11 cellular contexts compared by ENCODE assay signal in genomic region chr11:4704054-4704789, GRCh38. TPM values are rescaled to one million over a fixed set of nuclear protein-coding genes. Genes with fewer than 3 reads are reported as not detected.
A peak's percentile ranks its signal among the peaks of the same experiment; 100 is the strongest.
DNase-seq lines count a peak whose midpoint lies in the region; ATAC-seq, FAIRE-seq and TF ChIP-seq lines count a peak whose summit lies in the region.
"Had no signal": no experiment of that assay in that cellular context is flagged by ENCODE, and none has a peak within 500 bp of the region (broad histone marks: within the 10 kb centered on the region; RNA-seq: fewer than 3 reads in every experiment).

MMP26 (plus strand) TSS chr11:4704784.

- ATAC-seq in GM23338, result peak; percentile 92
- ATAC-seq: esophagus mucosa had no signal

- H3K9me3 Mint-ChIP-seq in GM23338, result no peaks in the 10 kb centered on the region
- H3K9me3 Mint-ChIP-seq in activated naive CD4-positive, alpha-beta T cell treated with anti-CD3 and anti-CD28 coated beads, Interleukin-2, amount 10 ng/mL, durations not matched to agents 7 days and 5 days, result no peaks in the 10 kb centered on the region

- no peaks in the 10 kb centered on the region for H3K27me3 Mint-ChIP-seq in GM23338 (ENCODE audit: insufficient read depth, low read depth, poor library complexity)
- no peaks in the 10 kb centered on the region for H3K27me3 Mint-ChIP-seq in activated naive CD4-positive, alpha-beta T cell treated with anti-CD3 and anti-CD28 coated beads, Interleukin-2, amount 10 ng/mL, durations not matched to agents 7 days and 5 days

- H3K4me1 ChIP-seq in GM23338 (ENCODE audit: insufficient read depth), result peaks cover 17% of the 10 kb centered on the region
- peaks cover 34% of the 10 kb centered on the region for H3K4me1 ChIP-seq in MM.1S (ENCODE audit: low read length)
- peaks cover 23% of the 10 kb centered on the region for H3K4me1 ChIP-seq in SJCRH30
- H3K4me1 ChIP-seq in small intestine (ENCODE audit: control insufficient read depth in 2 of 2, insufficient read depth in 1 of 2, low read depth in 1 of 2, low read length in 1 of 2), result no peaks in the 10 kb centered on the region
- H3K4me1 ChIP-seq in trophoblast cell (ENCODE audit: control insufficient read depth in 1 of 2, insufficient read depth in 2 of 2, low read length in 2 of 2), result no peaks in the 10 kb centered on the region

- H3K18ac ChIP-seq in trophoblast cell (ENCODE audit: low read length), result no peak within 1 kb of the TSS

- H3K36me3 Mint-ChIP-seq in GM23338 (ENCODE audit: low read depth), result no peaks in the 10 kb centered on the region
- no peaks in the 10 kb centered on the region for H3K36me3 Mint-ChIP-seq in activated naive CD4-positive, alpha-beta T cell treated with anti-CD3 and anti-CD28 coated beads, Interleukin-2, amount 10 ng/mL, durations not matched to agents 7 days and 5 days

- H4K12ac ChIP-seq in trophoblast cell (ENCODE audit: low read depth, low read length), result no peak within 1 kb of the TSS

- H3K9me2 ChIP-seq in GM23338 (ENCODE audit: insufficient read depth) (no peaks in the 10 kb centered on the region), MM.1S (replicated peaks; ENCODE audit: insufficient read depth, low read length) (no peaks in the 10 kb centered on the region)

- no peaks in the 10 kb centered on the region for H3F3A ChIP-seq in GM23338 (replicated peaks; ENCODE audit: low read depth)
- H3F3A ChIP-seq in MM.1S (ENCODE audit: insufficient read depth, low read length), result peaks cover 12% of the 10 kb centered on the region; the same call in 1 of the 2 replicates

- no peak within 1 kb of the TSS for H3K9ac ChIP-seq in MM.1S (ENCODE audit: low read length)
- H3K9ac ChIP-seq in trophoblast cell (ENCODE audit: low read length), result no peak within 1 kb of the TSS

- H3K9me3 ChIP-seq in MM.1S (replicated peaks; ENCODE audit: insufficient read depth, low read length) (no peaks in the 10 kb centered on the region), SJCRH30 (replicated peaks) (no peaks in the 10 kb centered on the region), small intestine (ENCODE audit: control insufficient read depth, low read depth) (no peaks in the 10 kb centered on the region), trophoblast cell (ENCODE audit: insufficient read depth, low read depth, low read length) (no peaks in the 10 kb centered on the region)

- no peak within 1 kb of the TSS for H4K8ac ChIP-seq in trophoblast cell (ENCODE audit: low read depth, low read length)

- H3K27ac ChIP-seq in GM23338 (ENCODE audit: low read depth), result peak within 1 kb of the TSS; percentile 67
- peak within 1 kb of the TSS; percentile 64; the same call in 1 of the 2 replicates for H3K27ac ChIP-seq in MM.1S (ENCODE audit: low read length)
- H3K27ac ChIP-seq in SJCRH30, result peak within 1 kb of the TSS; percentile 82
- H3K27ac ChIP-seq in small intestine (ENCODE audit: low read depth in 1 of 2, low read length in 1 of 2), result no peak within 1 kb of the TSS
- no peak within 1 kb of the TSS for H3K27ac ChIP-seq in trophoblast cell (ENCODE audit: low read depth, low read length)

- H4K91ac ChIP-seq in trophoblast cell (ENCODE audit: low read depth, low read length), result no peak within 1 kb of the TSS

- H2AK5ac ChIP-seq in trophoblast cell (ENCODE audit: low read length), result no peak within 1 kb of the TSS

- peak within 1 kb of the TSS; percentile 80 for H3K27ac Mint-ChIP-seq in GM23338
- H3K27ac Mint-ChIP-seq in activated naive CD4-positive, alpha-beta T cell treated with anti-CD3 and anti-CD28 coated beads, Interleukin-2, amount 10 ng/mL, durations not matched to agents 7 days and 5 days, result no peak within 1 kb of the TSS

- H3K4me3 ChIP-seq in GM23338 (peak within 1 kb of the TSS; percentile 26; the same call in 1 of the 2 replicates), MM.1S (ENCODE audit: low read length) (no peak within 1 kb of the TSS), SJCRH30 (peak within 1 kb of the TSS; percentile 44), small intestine (ENCODE audit: low read depth in 1 of 2, low read length in 2 of 2) (no peak within 1 kb of the TSS), trophoblast cell (ENCODE audit: low read depth, low read length) (no peak within 1 kb of the TSS)

- H3K23ac ChIP-seq in trophoblast cell (ENCODE audit: low read length), result no peak within 1 kb of the TSS

- WGBS in small intestine, 3 donors, result 14 to 30% (median 20%) methylated on average over 5 of the region's 5 CpGs
- no CpG with 5 or more reads among the region's 5 CpGs for WGBS in trophoblast cell (ENCODE audit: extremely low coverage, insufficient coverage, insufficient read length)

- H3K79me2 ChIP-seq in GM23338 (replicated peaks; ENCODE audit: insufficient read depth), result no peaks in the 10 kb centered on the region
- no peaks in the 10 kb centered on the region for H3K79me2 ChIP-seq in MM.1S (ENCODE audit: low read length)
- no peaks in the 10 kb centered on the region for H3K79me2 ChIP-seq in trophoblast cell (ENCODE audit: control insufficient read depth, insufficient read depth, low read length, poor library complexity)

- H3K4me3 Mint-ChIP-seq in GM23338, result peak within 1 kb of the TSS; percentile 50
- H3K4me3 Mint-ChIP-seq in activated naive CD4-positive, alpha-beta T cell treated with anti-CD3 and anti-CD28 coated beads, Interleukin-2, amount 10 ng/mL, durations not matched to agents 7 days and 5 days, result no peak within 1 kb of the TSS

- no peaks in the 10 kb centered on the region for H3K79me1 ChIP-seq in trophoblast cell (ENCODE audit: low read length)

- H3K4me1 Mint-ChIP-seq in GM23338, result peaks cover 25% of the 10 kb centered on the region; the same call in 2 of the 3 replicates
- no peaks in the 10 kb centered on the region for H3K4me1 Mint-ChIP-seq in activated naive CD4-positive, alpha-beta T cell treated with anti-CD3 and anti-CD28 coated beads, Interleukin-2, amount 10 ng/mL, durations not matched to agents 7 days and 5 days

- H3K27me3 ChIP-seq in GM23338 (ENCODE audit: insufficient read depth) (no peaks in the 10 kb centered on the region), MM.1S (replicated peaks; ENCODE audit: insufficient read depth, low read length) (no peaks in the 10 kb centered on the region), SJCRH30 (no peaks in the 10 kb centered on the region), small intestine (ENCODE audit: control insufficient read depth in 2 of 2, insufficient read depth in 2 of 2, low read length in 2 of 2) (no peaks in the 10 kb centered on the region), trophoblast cell (ENCODE audit: insufficient read depth, low read length) (no peaks in the 10 kb centered on the region)

- CTCF ChIA-PET in activated naive CD4-positive, alpha-beta T cell treated with anti-CD3 and anti-CD28 coated beads, Interleukin-2, amount 10 ng/mL, durations not matched to agents 7 days and 5 days (lab: Charles Lee), result no interaction called here

- TF ChIP-seq CTCF in GM23338 (conservative IDR thresholded peaks at IDR 0.05; ENCODE audit: low read depth in 2 of 2) (no peak), MM.1S (IDR thresholded peaks at IDR 0.05; ENCODE audit: low read length) (no peak), GM10266 (IDR thresholded peaks at IDR 0.05; ENCODE audit: control insufficient read depth, insufficient read depth, low read depth, missing control alignments) (no peak)

- H2AFZ ChIP-seq in GM23338 (peak within 1 kb of the TSS; percentile 88), MM.1S (ENCODE audit: low read length) (peak within 1 kb of the TSS; percentile 36), trophoblast cell (ENCODE audit: insufficient read depth, low read length, poor library complexity) (no peak within 1 kb of the TSS)

- H4K20me1 ChIP-seq in GM23338 (replicated peaks; ENCODE audit: insufficient read depth), result no peaks in the 10 kb centered on the region
- no peaks in the 10 kb centered on the region for H4K20me1 ChIP-seq in MM.1S (ENCODE audit: insufficient read depth, low read length)

- no peak within 1 kb of the TSS for H2BK12ac ChIP-seq in trophoblast cell (ENCODE audit: low read length)

- H3K4me2 ChIP-seq in GM23338 (peak within 1 kb of the TSS; percentile 64), MM.1S (ENCODE audit: low read depth, low read length) (peak within 1 kb of the TSS; percentile 48), trophoblast cell (ENCODE audit: low read length) (no peak within 1 kb of the TSS)

- no peak within 1 kb of the TSS for H3K14ac ChIP-seq in trophoblast cell (ENCODE audit: low read length)

- FAIRE-seq in small intestine (lab: Jason Lieb, UNC), result no peak

- H3K36me3 ChIP-seq in GM23338 (ENCODE audit: insufficient read depth), result no peaks in the 10 kb centered on the region
- no peaks in the 10 kb centered on the region for H3K36me3 ChIP-seq in MM.1S (replicated peaks; ENCODE audit: insufficient read depth, low read length)
- H3K36me3 ChIP-seq in SJCRH30, result no peaks in the 10 kb centered on the region
- no peaks in the 10 kb centered on the region for H3K36me3 ChIP-seq in small intestine (ENCODE audit: control insufficient read depth in 2 of 2, insufficient read depth in 2 of 2, low read length in 2 of 2)
- H3K36me3 ChIP-seq in trophoblast cell (ENCODE audit: control insufficient read depth in 1 of 2, insufficient read depth in 2 of 2, low read length in 2 of 2), result no peaks in the 10 kb centered on the region

- no peak within 1 kb of the TSS for H2BK5ac ChIP-seq in trophoblast cell (ENCODE audit: low read depth, low read length, poor library complexity)

- no peak within 1 kb of the TSS for H2BK120ac ChIP-seq in trophoblast cell (ENCODE audit: insufficient read depth, low read length, poor library complexity)

- H3K4ac ChIP-seq in trophoblast cell (ENCODE audit: low read depth, low read length), result no peak within 1 kb of the TSS

- DNase-seq in GM23338 (ENCODE audit: low spot score) (peak; percentile 69), MM.1S (peak; percentile 38), SJCRH30 (peak; percentile 72 to 84), small intestine (peak; percentile 2), trophoblast cell (no peak), GM10266 (ENCODE audit: extremely low spot score) (no peak)
- DNase-seq in activated naive CD4-positive, alpha-beta T cell treated with anti-CD3 and anti-CD28 coated beads, Interleukin-2, amount 10 ng/mL, durations not matched to agents 7 days and 5 days, result no peak
- DNase-seq: activated naive CD4-positive, alpha-beta T cell treated with Interleukin-2 at 50 U/mL for 16 hours; T-helper 2 cell had no signal

RNA-seq across cellular contexts. Expression of gene MMP26, which starts in this region (rescaled TPM):
- 0.19 TPM in 1 of 2 replicates, not detected in the other for total RNA-seq in GM23338 (2014; rRNA removed; shearing (Covaris generic))
- polyA plus RNA-seq in GM23338 (2016; fragmentation: Nextera tagmentation; extraction: Ambion mirVana), result not detected in 2 replicates
- total RNA-seq in SJCRH30 (2014; rRNA removed; shearing (Covaris generic)), result not detected in 2 replicates
- not detected for polyA plus RNA-seq in small intestine
- polyA plus RNA-seq in trophoblast cell (2013), result not detected in 2 replicates
- total RNA-seq: esophagus mucosa, osteocyte had no signal

Comparison
In these comparisons a context has a peak if more than half of its experiments do, and no peak if none do; other contexts are left out.
1. Peak in DNase-seq, ATAC-seq, H3K4me3 ChIP-seq, H3K27ac ChIP-seq and H3K4me2 ChIP-seq in GM23338; RNA of the gene not detected or under 1 TPM.
2. Peak in DNase-seq, H3K4me3 ChIP-seq and H3K27ac ChIP-seq in SJCRH30; RNA of the gene not detected or under 1 TPM.
3. Peak in DNase-seq in small intestine; RNA of the gene not detected or under 1 TPM.